8 cellular contexts compared by ENCODE assay signal in genomic region chr5:138573949-138574670, GRCh38. TPM values are rescaled to one million over a fixed set of nuclear protein-coding genes. Genes with fewer than 3 reads are reported as not detected.
DNase-seq lines count a peak whose midpoint lies in the region; ATAC-seq and TF ChIP-seq lines count a peak whose summit lies in the region.

No MANE protein-coding gene starts in this region.

- H3K27ac ChIP-seq in HUES48 (ENCODE audit: low read depth, low read length) (peak overlapping the region; percentile 99), breast epithelium (peak overlapping the region; percentile 96 to 99), mesodermal cell (ENCODE audit: low read depth, low read length, severe bottlenecking) (peak overlapping the region; percentile 100)

- 0 to 60% methylated on average over 1 to 2 of the region's 9 CpGs for WGBS in mesodermal cell (ENCODE audit: insufficient coverage in 2 of 2), 2 experiments

- intact Hi-C loops in breast epithelium (cut with DNase I; ENCODE audit: low total_unique reads) = loop anchor here (10.0 kb wide), 1 partner anchor 691 kb away; no protein-coding TSS in a partner anchor

- TF ChIP-seq POLR2A in breast epithelium (IDR thresholded peaks at IDR 0.05) = no peak

- ATAC-seq in HG02870 (IDR thresholded peaks at IDR 0.05; ENCODE audit: unreplicated experiment) = no peak

- H3K9me3 ChIP-seq in HUES48 (ENCODE audit: control insufficient read depth, insufficient read depth, low read length) (no peaks in the 10 kb centered on the region), breast epithelium (no peaks in the 10 kb centered on the region), mesodermal cell (ENCODE audit: control insufficient read depth, low read length) (no peaks in the 10 kb centered on the region)

- TF ChIP-seq CTCF in breast epithelium (IDR thresholded peaks at IDR 0.05) = no peak

- H3K4me1 ChIP-seq in HUES48 (ENCODE audit: control insufficient read depth, insufficient read depth, low read length) = peaks cover 6% of the 10 kb centered on the region; the same call in 1 of the 2 replicates
- H3K4me1 ChIP-seq in breast epithelium = no peaks in the 10 kb centered on the region
- peaks cover 11% of the 10 kb centered on the region for H3K4me1 ChIP-seq in mesodermal cell (ENCODE audit: control insufficient read depth, insufficient read depth, low read length, poor library complexity, severe bottlenecking)

- peak overlapping the region; percentile 99 for H3K9ac ChIP-seq in HUES48 (ENCODE audit: low read depth, low read length)

- peak; percentile 22 for DNase-seq in A172 (ENCODE audit: low spot score)
- DNase-seq in breast epithelium (ENCODE audit: low spot score in 2 of 2) = no peak
- no peak for DNase-seq in mesenteric fat pad (ENCODE audit: low spot score)
- DNase-seq in COR-L47 (lab: John Stamatoyannopoulos, UW) = no peak
- DNase-seq in COLO829 (ENCODE audit: low spot score) = no peak

- H3K36me3 ChIP-seq in HUES48 (ENCODE audit: control insufficient read depth, insufficient read depth, low read length) (peaks cover 50% of the 10 kb centered on the region), breast epithelium (no peaks in the 10 kb centered on the region), mesodermal cell (ENCODE audit: control insufficient read depth, insufficient read depth, low read length) (peaks cover 49% of the 10 kb centered on the region)

- H3K27me3 ChIP-seq in HUES48 (ENCODE audit: control insufficient read depth, insufficient read depth, low read length) (no peaks in the 10 kb centered on the region), breast epithelium (no peaks in the 10 kb centered on the region)

- H3K4me3 ChIP-seq in HUES48 (ENCODE audit: low read depth, low read length) = peak overlapping the region; percentile 98
- peak overlapping the region; percentile 77 to 97 (median 88) for H3K4me3 ChIP-seq in breast epithelium
- H3K4me3 ChIP-seq in mesodermal cell (ENCODE audit: extremely low read depth, insufficient read depth, low read length, poor library complexity, severe bottlenecking) = peak overlapping the region; percentile 98

RNA-seq across cellular contexts. Expression of gene HSPA9, which starts 1.1 kb away (rescaled TPM):
- total RNA-seq in A172 (2014; rRNA removed; shearing (Covaris generic)) = 605 and 654 TPM in 2 replicates
- total RNA-seq in breast epithelium (100 to 1,000 TPM; 236 to 288 (median 266) TPM), mesenteric fat pad (224 TPM)
- polyA plus RNA-seq in mesodermal cell (2013, experiment 1 of 2) = 146 TPM
- 148 TPM for polyA plus RNA-seq in mesodermal cell (2013, experiment 2 of 2)

RNA-seq across cellular contexts. Expression of gene ETF1, which starts 31.1 kb away (rescaled TPM):
- total RNA-seq in A172 (2014; rRNA removed; shearing (Covaris generic)) = 165 and 172 TPM in 2 replicates
- total RNA-seq in breast epithelium (100 to 1,000 TPM in 2 of 3 donors, 10 to 100 TPM in 1; 95.4 to 112 (median 104) TPM), mesenteric fat pad (165 TPM)
- 94.4 TPM for polyA plus RNA-seq in mesodermal cell (2013, experiment 1 of 2)
- 100 TPM for polyA plus RNA-seq in mesodermal cell (2013, experiment 2 of 2)
